In the genomic region with DNA sequence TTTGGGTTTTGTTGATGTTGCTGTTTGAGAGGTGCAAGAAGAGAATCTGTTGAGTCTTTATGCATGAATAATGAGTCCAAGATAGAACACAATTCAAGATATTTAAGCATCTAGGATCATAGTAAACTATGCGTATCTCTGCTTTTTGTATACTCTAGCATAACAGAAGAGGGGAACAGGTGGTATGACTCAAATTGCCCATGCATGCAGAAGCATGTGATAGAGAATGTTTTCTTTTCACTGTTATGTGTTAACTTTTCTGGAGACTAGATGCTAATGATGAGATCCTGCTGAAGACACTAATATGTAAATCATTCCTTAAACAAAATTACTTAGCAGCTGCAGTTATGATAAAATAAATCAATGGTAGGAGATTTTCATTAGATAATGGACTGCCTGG, we compare ENCODE assay signal across 19 cellular contexts.
DNase-seq lines count a peak whose midpoint lies in the region; ATAC-seq lines count a peak whose summit lies in the region.
"Had no signal": no experiment of that assay in that cellular context is flagged by ENCODE, and none has a peak within 500 bp of the region (broad histone marks: within the 10 kb centered on the region; RNA-seq: fewer than 3 reads in every experiment).

No MANE protein-coding gene starts in this region.

- ATAC-seq in GM18873 (IDR thresholded peaks at IDR 0.05; ENCODE audit: low FRiP score, unreplicated experiment) (peak; percentile 67), GM21723 (IDR thresholded peaks at IDR 0.05; ENCODE audit: unreplicated experiment) (peak; percentile 59), HG03342 (IDR thresholded peaks at IDR 0.05; ENCODE audit: unreplicated experiment) (peak; percentile 55), GM21717 (IDR thresholded peaks at IDR 0.05; ENCODE audit: unreplicated experiment) (no peak)
- ATAC-seq: activated CD4-positive, alpha-beta T cell treated with anti-CD3 and anti-CD28 coated beads for 36 hours; activated T-cell treated with anti-CD3 and anti-CD28 coated beads, Interleukin-2, amount 50 U/mL, for 72 hours had no signal

- DNase-seq in left kidney (ENCODE audit: low read depth, low spot score), result peak; percentile 46
- DNase-seq in NCI-H2171 (lab: John Stamatoyannopoulos, UW), result no peak
- no peak for DNase-seq in effector CD4-positive, alpha-beta T cell
- DNase-seq in NCI-H1930 (lab: John Stamatoyannopoulos, UW), result no peak
- DNase-seq: activated CD4-positive, alpha-beta T cell treated with anti-CD3 and anti-CD28 coated beads for 36 hours; activated T-cell treated with anti-CD3 and anti-CD28 coated beads, Interleukin-2, amount 50 U/mL, for 72 hours; amygdala; dorsolateral prefrontal cortex; EL; foreskin fibroblast; islet precursor cell; KG1; NCI-H187; retina; SW 1271 had no signal
